ENCODE assay signal across 1 cellular context in genomic region chr11:115724709-115725108, GRCh38.
TF ChIP-seq lines count a peak whose summit lies in the region.

No MANE protein-coding gene starts in this region.

TF ChIP-seq in IMR-90, 13 proteins besides CTCF, POLR2A, EP300 and RAD21 (continued from another document):
- TF ChIP-seq BHLHE40 (IDR thresholded peaks at IDR 0.05; ENCODE audit: low read depth, low read length): no peak
TF ChIP-seq in IMR-90: peak in this region for 3.
